Comparison of ENCODE assay signal across 1 cellular context in the genomic region with DNA sequence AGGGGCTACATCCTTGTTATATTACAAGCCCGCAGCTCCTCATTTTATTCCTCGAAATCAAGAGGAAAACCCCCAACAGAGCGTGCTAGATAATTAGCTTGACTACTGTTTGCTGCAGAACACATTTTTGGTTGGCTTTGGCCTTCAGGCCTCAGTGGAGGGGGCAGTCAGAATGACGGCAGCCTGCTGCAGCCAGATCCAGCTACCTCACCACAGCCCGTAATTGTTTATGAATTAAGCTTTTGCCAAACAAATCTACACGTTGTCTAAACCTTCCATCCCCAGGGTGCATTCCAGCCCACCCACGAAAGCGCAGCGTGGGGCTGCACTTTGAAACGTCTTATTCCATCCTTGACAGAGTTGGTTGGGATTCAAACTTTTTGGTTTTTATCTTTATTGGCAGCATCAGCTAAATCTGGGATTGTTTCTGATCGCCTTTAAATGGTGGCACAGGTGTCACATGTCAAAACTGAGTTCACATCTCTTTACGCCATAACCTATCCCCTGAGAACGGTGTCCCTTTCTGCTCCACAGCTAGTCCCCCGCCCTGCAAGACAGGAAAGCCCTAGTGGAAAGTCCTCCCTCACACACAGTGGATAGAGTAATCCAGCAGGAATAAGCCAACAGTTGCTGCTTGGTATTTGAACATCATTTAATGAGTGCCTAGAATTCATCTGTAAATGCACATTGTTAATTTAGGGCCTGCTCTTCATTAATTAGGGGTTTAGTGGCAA.
A peak's percentile ranks its signal among the peaks of the same experiment; 100 is the strongest.
TF ChIP-seq lines count a peak whose summit lies in the region.

No MANE protein-coding gene starts in this region.

TF ChIP-seq in IMR-90, 13 proteins besides CTCF, POLR2A, EP300 and RAD21:
- TF ChIP-seq RCOR1 (IDR thresholded peaks at IDR 0.05; ENCODE audit: insufficient replicate concordance, low read length) (no peak), MAZ (IDR thresholded peaks at IDR 0.05; ENCODE audit: borderline replicate concordance, low read depth, low read length) (peak; percentile 59; the same call in 1 of the 2 replicates), NFE2L2 (IDR thresholded peaks at IDR 0.05; ENCODE audit: low read depth, low read length) (no peak), CEBPB (IDR thresholded peaks at IDR 0.05; ENCODE audit: low read depth, low read length) (no peak), SMC3 (IDR thresholded peaks at IDR 0.05; ENCODE audit: low read depth, low read length) (no peak)
- TF ChIP-seq, protein P1, sequence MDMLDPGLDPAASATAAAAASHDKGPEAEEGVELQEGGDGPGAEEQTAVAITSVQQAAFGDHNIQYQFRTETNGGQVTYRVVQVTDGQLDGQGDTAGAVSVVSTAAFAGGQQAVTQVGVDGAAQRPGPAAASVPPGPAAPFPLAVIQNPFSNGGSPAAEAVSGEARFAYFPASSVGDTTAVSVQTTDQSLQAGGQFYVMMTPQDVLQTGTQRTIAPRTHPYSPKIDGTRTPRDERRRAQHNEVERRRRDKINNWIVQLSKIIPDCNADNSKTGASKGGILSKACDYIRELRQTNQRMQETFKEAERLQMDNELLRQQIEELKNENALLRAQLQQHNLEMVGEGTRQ (IDR thresholded peaks at IDR 0.05; ENCODE audit: low read depth, low read length): no peak
TF ChIP-seq in IMR-90: peak in this region for 1.
